In the genomic region with DNA sequence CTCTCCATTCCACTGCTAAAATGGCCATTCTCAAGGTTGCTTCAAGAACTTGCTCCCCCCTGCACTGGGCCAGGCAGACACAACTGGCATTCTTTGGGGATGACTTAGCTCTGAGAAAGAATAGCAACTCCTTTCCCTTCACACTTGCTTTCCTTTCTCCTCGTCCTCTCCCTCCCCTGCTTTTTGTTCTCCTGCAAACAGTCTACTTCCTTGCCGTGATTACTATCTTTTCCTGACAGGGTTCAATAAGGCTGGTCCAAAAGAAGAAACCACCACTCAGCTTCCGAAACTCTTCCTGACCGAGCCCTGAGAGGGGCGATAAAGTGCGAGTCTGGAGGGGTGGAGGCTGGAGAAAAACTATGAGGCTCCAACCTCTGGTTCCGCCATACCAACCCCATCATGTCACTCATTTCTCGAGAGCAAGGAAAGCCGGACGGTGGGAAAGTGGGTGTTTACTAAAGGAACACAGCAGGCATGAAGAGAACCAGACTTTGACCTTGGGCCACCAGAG, we compare ENCODE assay signal across 10 cellular contexts. TPM values are rescaled to one million over a fixed set of nuclear protein-coding genes. Genes with fewer than 3 reads are reported as not detected.
DNase-seq lines count a peak whose midpoint lies in the region; ATAC-seq and TF ChIP-seq lines count a peak whose summit lies in the region.
"Had no signal": no experiment of that assay in that cellular context is flagged by ENCODE, and none has a peak within 500 bp of the region (broad histone marks: within the 10 kb centered on the region; RNA-seq: fewer than 3 reads in every experiment).

No MANE protein-coding gene starts in this region.

- peaks cover 11 to 17% (median 15%) of the 10 kb centered on the region in 4 donors for H3K4me1 Mint-ChIP-seq in CD4-positive, alpha-beta memory T cell

- H3K4me1 ChIP-seq in lower lobe of right lung (peaks cover 80% of the 10 kb centered on the region), thoracic aorta (ENCODE audit: control insufficient read depth in 1 of 2, low read depth in 2 of 2) (peaks cover 66 to 83% of the 10 kb centered on the region in 2 donors), HAP-1 (peaks cover 19% of the 10 kb centered on the region)
- H3K4me1 ChIP-seq in CD4-positive, alpha-beta memory T cell (ENCODE audit: insufficient read depth, low read length): peaks cover 15% of the 10 kb centered on the region

- in situ Hi-C loops in HAP-1 (cut with MboI; ENCODE audit: low sequenced_read_pairs): no loop called here

- H3K27me3 ChIP-seq in lower lobe of right lung (ENCODE audit: low read depth): peaks cover under 1% of the 10 kb centered on the region
- H3K27me3 ChIP-seq in thoracic aorta (replicated peaks; ENCODE audit: insufficient read depth): no peaks in the 10 kb centered on the region
- H3K27me3 ChIP-seq in HAP-1 (ENCODE audit: low read depth): no peaks in the 10 kb centered on the region
- H3K27me3 ChIP-seq in CD4-positive, alpha-beta memory T cell (ENCODE audit: insufficient read depth, low read length): no peaks in the 10 kb centered on the region

- H3K27ac ChIP-seq in lower lobe of right lung (peak overlapping the region; percentile 100), thoracic aorta (peak overlapping the region; percentile 73 to 98)
- no peak overlapping the region for H3K27ac ChIP-seq in CD4-positive, alpha-beta memory T cell (ENCODE audit: low read depth, low read length)
- H3K27ac ChIP-seq: HL-60 had no signal

- CTCF ChIA-PET in CD4-positive, alpha-beta memory T cell (lab: Charles Lee; ENCODE audit: partially characterized antibody): no interaction called here

- no peak overlapping the region for H3K4me3 Mint-ChIP-seq in CD4-positive, alpha-beta memory T cell
- H3K4me3 Mint-ChIP-seq: T-helper 17 cell had no signal

- no peak overlapping the region for H3K27ac Mint-ChIP-seq in CD4-positive, alpha-beta memory T cell
- H3K27ac Mint-ChIP-seq: T-helper 17 cell had no signal

- no peak for ATAC-seq in lower lobe of right lung
- ATAC-seq in thoracic aorta (ENCODE audit: insufficient number of reproducible peaks, low FRiP score, low read depth): no peak
- no peak for ATAC-seq in HG03432 (IDR thresholded peaks at IDR 0.05; ENCODE audit: unreplicated experiment)
- ATAC-seq: T-helper 17 cell had no signal

- POLR2A ChIA-PET in CD4-positive, alpha-beta memory T cell (lab: Charles Lee; ENCODE audit: partially characterized antibody): no interaction called here

- no peaks in the 10 kb centered on the region for H3K36me3 Mint-ChIP-seq in CD4-positive, alpha-beta memory T cell

- peaks cover 2 to 4% of the 10 kb centered on the region in 2 donors for H3K27me3 Mint-ChIP-seq in CD4-positive, alpha-beta memory T cell
- H3K27me3 Mint-ChIP-seq: T-helper 17 cell had no signal

- DNase-seq in LHCN-M2 (ENCODE audit: low read depth) (peak; percentile 80), choroid plexus epithelial cell (ENCODE audit: low read depth) (peak; percentile 84), lower lobe of right lung (no peak), thoracic aorta (ENCODE audit: low spot score) (no peak), HAP-1 (ENCODE audit: low spot score in 2 of 2) (no peak)
- DNase-seq in CD4-positive, alpha-beta memory T cell: no peak
- no peak for DNase-seq in stimulated activated CD4-positive, alpha-beta T cell treated with anti-CD3 and anti-CD28 coated beads, Interleukin-2, amount 100 ng/mL, for 48 hours
- DNase-seq: T-helper 17 cell had no signal

- TF ChIP-seq CTCF in choroid plexus epithelial cell (conservative IDR thresholded peaks at IDR 0.05; ENCODE audit: low read depth, low read length) (no peak), lower lobe of right lung (IDR thresholded peaks at IDR 0.05) (no peak), thoracic aorta (IDR thresholded peaks at IDR 0.05) (no peak)

- no peaks in the 10 kb centered on the region for H3K9me3 ChIP-seq in lower lobe of right lung
- H3K9me3 ChIP-seq in thoracic aorta: no peaks in the 10 kb centered on the region
- H3K9me3 ChIP-seq in HAP-1: no peaks in the 10 kb centered on the region
- no peaks in the 10 kb centered on the region for H3K9me3 ChIP-seq in CD4-positive, alpha-beta memory T cell (ENCODE audit: control insufficient read depth in 1 of 2, low read length in 2 of 2)

- H3K4me3 ChIP-seq in choroid plexus epithelial cell (ENCODE audit: low read depth, low read length): no peak overlapping the region
- H3K4me3 ChIP-seq in lower lobe of right lung: peak overlapping the region; percentile 80
- H3K4me3 ChIP-seq in thoracic aorta: no peak overlapping the region
- no peak overlapping the region for H3K4me3 ChIP-seq in HAP-1
- H3K4me3 ChIP-seq in CD4-positive, alpha-beta memory T cell (ENCODE audit: low read length in 2 of 2): no peak overlapping the region

- intact Hi-C loops in lower lobe of right lung (cut with DNase I): loop anchor here (10.0 kb wide), 1 partner anchor 54 kb away; no protein-coding TSS in a partner anchor
- intact Hi-C loops in CD4-positive, alpha-beta memory T cell (cut with micrococcal nuclease): loop anchor here (10.0 kb wide), 1 partner anchor 106 kb away; no protein-coding TSS in a partner anchor

- peaks cover 72% of the 10 kb centered on the region for H3K36me3 ChIP-seq in lower lobe of right lung
- H3K36me3 ChIP-seq in thoracic aorta: peaks cover 55% of the 10 kb centered on the region
- H3K36me3 ChIP-seq in HAP-1 (replicated peaks): peaks cover 85% of the 10 kb centered on the region
- no peaks in the 10 kb centered on the region for H3K36me3 ChIP-seq in CD4-positive, alpha-beta memory T cell (ENCODE audit: insufficient read depth, low read length)

- H3K9me3 Mint-ChIP-seq in CD4-positive, alpha-beta memory T cell: no peaks in the 10 kb centered on the region

RNA-seq across cellular contexts. Expression of a gene that starts 5.0 kb away (rescaled TPM):
- total RNA-seq in LHCN-M2 (2014; rRNA removed) (72.0 and 82.3 TPM in 2 replicates), lower lobe of right lung (77.8 TPM), thoracic aorta (100 to 1,000 TPM in 1 of 2 donors, 10 to 100 TPM in 1; 62.4 to 161 TPM)
- polyA plus RNA-seq in LHCN-M2 (2012): 79.6 TPM
- total RNA-seq in CD4-positive, alpha-beta memory T cell: under 1 TPM in 1 of 2 experiments, not detected in 1; 0.23 TPM
- under 1 TPM in 1 of 2 donors, not detected in 1; 0.48 TPM for polyA plus RNA-seq in CD4-positive, alpha-beta memory T cell
- total RNA-seq: T-helper 17 cell had no signal

Comparison
In these comparisons a context has a peak if more than half of its experiments do, and no peak if none do; other contexts are left out.
1. DNase-seq: peak in LHCN-M2 (single experiment) and choroid plexus epithelial cell (single experiment); none in lower lobe of right lung (single experiment), thoracic aorta (single experiment), HAP-1 (0 of 2), CD4-positive, alpha-beta memory T cell (0 of 5) and stimulated activated CD4-positive, alpha-beta T cell treated with anti-CD3 and anti-CD28 coated beads, Interleukin-2, amount 100 ng/mL, for 48 hours (0 of 2).
2. RNA of a gene that starts 5.0 kb away (total RNA-seq): 62.4 to 161 TPM in thoracic aorta, 77.8 TPM in lower lobe of right lung (single experiment) and 72.0 to 82.3 TPM in LHCN-M2; 0.23 TPM in CD4-positive, alpha-beta memory T cell; every median in the first group is over 10 times any median in the second.